ENCODE assay signal across 9 cellular contexts in genomic region chr4:87559090-87559837, GRCh38. TPM values are rescaled to one million over a fixed set of nuclear protein-coding genes. Genes with fewer than 3 reads are reported as not detected.
A peak's percentile ranks its signal among the peaks of the same experiment; 100 is the strongest.
DNase-seq lines count a peak whose midpoint lies in the region; ATAC-seq and TF ChIP-seq lines count a peak whose summit lies in the region.
"Had no signal": no experiment of that assay in that cellular context is flagged by ENCODE, and none has a peak within 500 bp of the region (broad histone marks: within the 10 kb centered on the region; RNA-seq: fewer than 3 reads in every experiment).

No MANE protein-coding gene starts in this region.

- H3K27me3 ChIP-seq in colonic mucosa: no peaks in the 10 kb centered on the region

- no peak overlapping the region for H3K27ac ChIP-seq in colonic mucosa

- H3K36me3 ChIP-seq in colonic mucosa: no peaks in the 10 kb centered on the region

- CTCF ChIA-PET in activated CD4-positive, alpha-beta T cell treated with anti-CD3 and anti-CD28 coated beads, Interleukin-2, amount 10 ng/mL, durations not matched to agents 7 days and 5 days (lab: Charles Lee): no interaction called here

- H3K9me3 ChIP-seq in colonic mucosa: no peaks in the 10 kb centered on the region

- no peak overlapping the region for H3K4me3 ChIP-seq in colonic mucosa

- peak; percentile 8 for DNase-seq in activated CD4-positive, alpha-beta T cell treated with anti-CD3 and anti-CD28 coated beads for 1 hour
- no peak for DNase-seq in activated CD4-positive, alpha-beta T cell treated with anti-CD3 and anti-CD28 coated beads, Interleukin-2, amount 50 U/mL, for 4 hours
- peak; percentile 68 for DNase-seq in NCI-H2081 treated with DMSO at 0.1 percent for 48 hours (lab: John Stamatoyannopoulos, UW)
- peak; percentile 73 for DNase-seq in activated CD4-positive, alpha-beta T cell treated with anti-CD3 and anti-CD28 coated beads, Interleukin-2, amount 10 ng/mL, durations not matched to agents 7 days and 5 days
- DNase-seq in myocyte (ENCODE audit: low read depth): peak; percentile 85
- no peak for DNase-seq in Ammon's horn (ENCODE audit: low spot score)
- no peak for DNase-seq in colonic mucosa

- TF ChIP-seq CTCF in colonic mucosa (IDR thresholded peaks at IDR 0.05): no peak

- no peaks in the 10 kb centered on the region for H3K27me3 Mint-ChIP-seq in activated CD4-positive, alpha-beta T cell treated with anti-CD3 and anti-CD28 coated beads, Interleukin-2, amount 10 ng/mL, durations not matched to agents 7 days and 5 days

- H3K27ac Mint-ChIP-seq in activated CD4-positive, alpha-beta T cell treated with anti-CD3 and anti-CD28 coated beads, Interleukin-2, amount 10 ng/mL, durations not matched to agents 7 days and 5 days: peak overlapping the region; percentile 78

- intact Hi-C loops in colonic mucosa (cut with DNase I): no loop called here

- H3K4me1 ChIP-seq in colonic mucosa: no peaks in the 10 kb centered on the region

- peaks cover 12% of the 10 kb centered on the region for H3K9me3 Mint-ChIP-seq in activated CD4-positive, alpha-beta T cell treated with anti-CD3 and anti-CD28 coated beads, Interleukin-2, amount 10 ng/mL, durations not matched to agents 7 days and 5 days

- H3K36me3 Mint-ChIP-seq in activated CD4-positive, alpha-beta T cell treated with anti-CD3 and anti-CD28 coated beads, Interleukin-2, amount 10 ng/mL, durations not matched to agents 7 days and 5 days (ENCODE audit: low read depth): peaks cover 2% of the 10 kb centered on the region

- H3K9ac ChIP-seq in colonic mucosa (ENCODE audit: low read depth in 2 of 2, low read length in 2 of 2): no peak overlapping the region

- peak; percentile 84 for ATAC-seq in HG02970 (IDR thresholded peaks at IDR 0.05; ENCODE audit: low FRiP score, unreplicated experiment)

- POLR2A ChIA-PET in activated CD4-positive, alpha-beta T cell treated with anti-CD3 and anti-CD28 coated beads, Interleukin-2, amount 10 ng/mL, durations not matched to agents 7 days and 5 days (lab: Charles Lee): no interaction called here

- no peak overlapping the region for H3K4me3 Mint-ChIP-seq in activated CD4-positive, alpha-beta T cell treated with anti-CD3 and anti-CD28 coated beads, Interleukin-2, amount 10 ng/mL, durations not matched to agents 7 days and 5 days

- H3K4me1 Mint-ChIP-seq in activated CD4-positive, alpha-beta T cell treated with anti-CD3 and anti-CD28 coated beads, Interleukin-2, amount 10 ng/mL, durations not matched to agents 7 days and 5 days: peaks cover 31% of the 10 kb centered on the region

RNA-seq across cellular contexts. Expression of gene SPARCL1, which starts 30.1 kb away (rescaled TPM):
- not detected for total RNA-seq in activated CD4-positive, alpha-beta T cell treated with anti-CD3 and anti-CD28 coated beads, Interleukin-2, amount 10 ng/mL, durations not matched to agents 7 days and 5 days
- total RNA-seq in myocyte (0.26 and 0.80 TPM in 2 replicates), colonic mucosa (10 to 100 TPM; 18.4 to 84.0 TPM)
- 0.03 TPM for polyA plus RNA-seq in myocyte (2012)
- polyA plus RNA-seq: BJ had no signal

RNA-seq across cellular contexts. Expression of gene DSPP, which starts 49.1 kb away (rescaled TPM):
- not detected for total RNA-seq in activated CD4-positive, alpha-beta T cell treated with anti-CD3 and anti-CD28 coated beads, Interleukin-2, amount 10 ng/mL, durations not matched to agents 7 days and 5 days
- total RNA-seq in myocyte (not detected in 2 replicates), colonic mucosa (not detected)
- not detected for polyA plus RNA-seq in myocyte (2012)
- polyA plus RNA-seq: BJ had no signal

Comparison
In these comparisons a context has a peak if more than half of its experiments do, and no peak if none do; other contexts are left out.
1. DNase-seq: peak in activated CD4-positive, alpha-beta T cell treated with anti-CD3 and anti-CD28 coated beads for 1 hour (single experiment), NCI-H2081 treated with DMSO at 0.1 percent for 48 hours (single experiment), activated CD4-positive, alpha-beta T cell treated with anti-CD3 and anti-CD28 coated beads, Interleukin-2, amount 10 ng/mL, durations not matched to agents 7 days and 5 days (single experiment) and myocyte (single experiment); none in activated CD4-positive, alpha-beta T cell treated with anti-CD3 and anti-CD28 coated beads, Interleukin-2, amount 50 U/mL, for 4 hours (0 of 2), Ammon's horn (single experiment) and colonic mucosa (single experiment).
2. RNA of gene SPARCL1, which starts 30.1 kb away (total RNA-seq): 18.4 to 84.0 TPM in colonic mucosa; 0.26 to 0.80 TPM in myocyte and not detected in activated CD4-positive, alpha-beta T cell treated with anti-CD3 and anti-CD28 coated beads, Interleukin-2, amount 10 ng/mL, durations not matched to agents 7 days and 5 days; every median in the first group is over 10 times any median in the second.